ENCODE assay signal across 10 cellular contexts in the genomic region with DNA sequence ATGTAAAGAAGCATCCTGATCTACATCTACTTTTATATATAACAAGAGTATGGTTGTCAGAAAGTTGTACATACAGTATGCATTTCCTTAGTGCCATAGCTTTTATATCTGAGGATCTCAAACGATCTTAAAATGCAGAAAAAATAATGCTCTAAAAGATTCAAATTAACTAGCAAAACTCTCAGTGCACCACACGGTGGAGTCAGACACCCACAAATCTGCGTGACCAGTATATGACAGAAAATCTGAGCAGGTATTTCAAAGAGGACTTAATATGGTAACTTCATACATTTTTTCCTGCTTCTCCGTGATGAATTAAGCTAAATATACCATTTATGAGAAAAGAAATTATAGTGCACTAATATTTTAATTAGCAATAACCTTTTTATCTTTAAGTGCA.
A peak's percentile ranks its signal among the peaks of the same experiment; 100 is the strongest.
DNase-seq lines count a peak whose midpoint lies in the region; ATAC-seq and TF ChIP-seq lines count a peak whose summit lies in the region.
"Had no signal": no experiment of that assay in that cellular context is flagged by ENCODE, and none has a peak within 500 bp of the region (broad histone marks: within the 10 kb centered on the region; RNA-seq: fewer than 3 reads in every experiment).

No MANE protein-coding gene starts in this region.

- H3K36me3 ChIP-seq in WERI-Rb-1: no peaks in the 10 kb centered on the region

- no peaks in the 10 kb centered on the region for H3K27me3 ChIP-seq in WERI-Rb-1 (ENCODE audit: insufficient read depth, low read depth, severe bottlenecking)

- H3K4me3 ChIP-seq in WERI-Rb-1 (ENCODE audit: low read depth, low read length): no peak overlapping the region

- ATAC-seq in HG03095 (IDR thresholded peaks at IDR 0.05; ENCODE audit: unreplicated experiment) (peak; percentile 69), HG03108 (IDR thresholded peaks at IDR 0.05; ENCODE audit: unreplicated experiment) (no peak), left lobe of liver (no peak)
- ATAC-seq: T-cell had no signal

- H3K27me3 Mint-ChIP-seq in activated T-helper 2 cell treated with anti-CD3 and anti-CD28 coated beads, Interferon-gamma antibody, Interleukin-2, Interleukin-4, amounts not matched to agents 10 μg/mL and 5 μg/mL and 100 μg/mL, durations not matched to agents 14 hours and 24 hours and 36 hours (ENCODE audit: low read depth): no peaks in the 10 kb centered on the region

- 0 out of 2 replicates have a peak, but pooled peaks have one; percentile 17 for TF ChIP-seq CTCF in WERI-Rb-1 (IDR thresholded peaks at IDR 0.05; ENCODE audit: low read depth, low read length)

- H3K4me1 Mint-ChIP-seq in activated T-helper 2 cell treated with anti-CD3 and anti-CD28 coated beads, Interferon-gamma antibody, Interleukin-2, Interleukin-4, amounts not matched to agents 10 μg/mL and 5 μg/mL and 100 μg/mL, durations not matched to agents 14 hours and 24 hours and 36 hours (ENCODE audit: low read depth): no peaks in the 10 kb centered on the region
- H3K4me1 Mint-ChIP-seq: T-cell had no signal

- H3K9me3 Mint-ChIP-seq in activated T-helper 2 cell treated with anti-CD3 and anti-CD28 coated beads, Interferon-gamma antibody, Interleukin-2, Interleukin-4, amounts not matched to agents 10 μg/mL and 5 μg/mL and 100 μg/mL, durations not matched to agents 14 hours and 24 hours and 36 hours: no peaks in the 10 kb centered on the region
- H3K9me3 Mint-ChIP-seq: T-cell had no signal

- no peaks in the 10 kb centered on the region for H3K36me3 Mint-ChIP-seq in activated T-helper 2 cell treated with anti-CD3 and anti-CD28 coated beads, Interferon-gamma antibody, Interleukin-2, Interleukin-4, amounts not matched to agents 10 μg/mL and 5 μg/mL and 100 μg/mL, durations not matched to agents 14 hours and 24 hours and 36 hours (ENCODE audit: low read depth)
- H3K36me3 Mint-ChIP-seq: T-cell had no signal

- DNase-seq in SIG-M5 treated with dmso at 0.1 percent for 504 hours (lab: John Stamatoyannopoulos, UW; ENCODE audit: unreplicated experiment) (peak; percentile 2), SIG-M5 (lab: John Stamatoyannopoulos, UW) (no peak), WERI-Rb-1 (peak; percentile 27), pons (ENCODE audit: low spot score) (peak; percentile 8), left lobe of liver (ENCODE audit: low spot score) (no peak)
- no peak for DNase-seq in activated T-helper 2 cell treated with anti-CD3 and anti-CD28 coated beads, Interferon-gamma antibody, Interleukin-2, Interleukin-4, amounts not matched to agents 10 μg/mL and 5 μg/mL and 100 μg/mL, durations not matched to agents 14 hours and 24 hours and 36 hours (ENCODE audit: low spot score)
- DNase-seq: stimulated activated naive CD4-positive, alpha-beta T cell treated with Interleukin-2 at 50 U/mL for 16 hours had no signal

- intact Hi-C loops in activated T-helper 2 cell treated with anti-CD3 and anti-CD28 coated beads, Interferon-gamma antibody, Interleukin-2, Interleukin-4, amounts not matched to agents 10 μg/mL and 5 μg/mL and 100 μg/mL, durations not matched to agents 14 hours and 24 hours and 36 hours (cut with micrococcal nuclease): no loop called here

- no peak overlapping the region for H3K27ac Mint-ChIP-seq in activated T-helper 2 cell treated with anti-CD3 and anti-CD28 coated beads, Interferon-gamma antibody, Interleukin-2, Interleukin-4, amounts not matched to agents 10 μg/mL and 5 μg/mL and 100 μg/mL, durations not matched to agents 14 hours and 24 hours and 36 hours
- H3K27ac Mint-ChIP-seq: T-cell had no signal

- H3K27ac ChIP-seq in WERI-Rb-1: no peak overlapping the region

- H3K9me3 ChIP-seq in WERI-Rb-1 (ENCODE audit: severe bottlenecking): no peaks in the 10 kb centered on the region

- no peak overlapping the region for H3K4me3 Mint-ChIP-seq in activated T-helper 2 cell treated with anti-CD3 and anti-CD28 coated beads, Interferon-gamma antibody, Interleukin-2, Interleukin-4, amounts not matched to agents 10 μg/mL and 5 μg/mL and 100 μg/mL, durations not matched to agents 14 hours and 24 hours and 36 hours (ENCODE audit: low read depth)
- H3K4me3 Mint-ChIP-seq: T-cell had no signal

Comparison
In these comparisons a context has a peak if more than half of its experiments do, and no peak if none do; other contexts are left out.
1. DNase-seq: peak in SIG-M5 treated with dmso at 0.1 percent for 504 hours (single experiment), WERI-Rb-1 (single experiment) and pons (single experiment); none in SIG-M5 (single experiment), activated T-helper 2 cell treated with anti-CD3 and anti-CD28 coated beads, Interferon-gamma antibody, Interleukin-2, Interleukin-4, amounts not matched to agents 10 μg/mL and 5 μg/mL and 100 μg/mL, durations not matched to agents 14 hours and 24 hours and 36 hours (single experiment) and left lobe of liver (single experiment).